In the genomic region with DNA sequence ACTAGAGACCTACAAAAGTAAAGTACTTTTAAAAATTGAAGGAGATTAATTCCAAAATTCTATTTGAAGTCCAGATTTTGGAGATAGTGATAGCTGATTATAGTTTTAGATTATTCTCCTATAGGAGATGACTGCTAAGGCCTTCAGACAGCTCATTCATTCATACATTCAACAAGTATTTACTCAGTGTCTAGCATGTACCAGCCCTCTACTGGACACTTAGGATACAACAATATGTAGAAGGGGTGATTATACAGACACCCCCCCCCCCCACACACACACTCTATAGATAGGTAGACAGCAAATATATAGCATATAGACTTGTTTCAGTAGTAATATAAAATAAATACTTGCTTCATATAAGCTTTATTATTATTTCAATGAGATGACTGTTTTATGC, we compare ENCODE assay signal across 8 cellular contexts.
A peak's percentile ranks its signal among the peaks of the same experiment; 100 is the strongest.
DNase-seq lines count a peak whose midpoint lies in the region; ATAC-seq, FAIRE-seq and TF ChIP-seq lines count a peak whose summit lies in the region.

No MANE protein-coding gene starts in this region.

- no peaks in the 10 kb centered on the region for H3K4me1 Mint-ChIP-seq in T-helper 17 cell

- DNase-seq in cardiac muscle cell (ENCODE audit: low read depth in 1 of 2, low spot score in 1 of 2), result peak; percentile 3 to 12
- DNase-seq in Right ventricle myocardium superior, result no peak
- DNase-seq in T-helper 17 cell, result no peak
- peak; percentile 10 for DNase-seq in mesendoderm
- no peak for DNase-seq in pancreas
- DNase-seq in NCI-H748 (lab: John Stamatoyannopoulos, UW; ENCODE audit: unreplicated experiment), result no peak

- H3K36me3 Mint-ChIP-seq in T-helper 17 cell (ENCODE audit: low read depth), result no peaks in the 10 kb centered on the region

- H3K23ac ChIP-seq in mesendoderm (ENCODE audit: low read length), result no peak overlapping the region

- no peak overlapping the region for H3K56ac ChIP-seq in mesendoderm (ENCODE audit: low read length)

- H3K27me3 ChIP-seq in cardiac muscle cell (no peaks in the 10 kb centered on the region), mesendoderm (ENCODE audit: insufficient read depth, low read length, poor library complexity) (no peaks in the 10 kb centered on the region), pancreas (no peaks in the 10 kb centered on the region)

- H3K4me3 ChIP-seq in cardiac muscle cell (no peak overlapping the region), mesendoderm (ENCODE audit: low read length) (no peak overlapping the region), pancreas (no peak overlapping the region)

- no peak overlapping the region for H2BK5ac ChIP-seq in mesendoderm (ENCODE audit: low read length)

- H4K5ac ChIP-seq in mesendoderm (ENCODE audit: low read length), result no peak overlapping the region

- ATAC-seq in Right ventricle myocardium superior (ENCODE audit: poor library complexity) (no peak), HG02852 (IDR thresholded peaks at IDR 0.05; ENCODE audit: unreplicated experiment) (peak; percentile 71), T-helper 17 cell (peak; percentile 55), HG03469 (IDR thresholded peaks at IDR 0.05; ENCODE audit: unreplicated experiment) (no peak), pancreas (no peak)

- no peak overlapping the region for H4K8ac ChIP-seq in mesendoderm (ENCODE audit: low read depth, low read length)

- no peaks in the 10 kb centered on the region for H3K36me3 ChIP-seq in cardiac muscle cell
- H3K36me3 ChIP-seq in mesendoderm (ENCODE audit: control insufficient read depth, insufficient read depth, low read length), result no peaks in the 10 kb centered on the region
- no peaks in the 10 kb centered on the region for H3K36me3 ChIP-seq in pancreas

- no peaks in the 10 kb centered on the region for H3K79me1 ChIP-seq in mesendoderm (ENCODE audit: low read length)

- no peak overlapping the region for H3K18ac ChIP-seq in mesendoderm (ENCODE audit: low read length)

- no peak overlapping the region for H3K4ac ChIP-seq in mesendoderm (ENCODE audit: low read depth, low read length)

- no peaks in the 10 kb centered on the region for H3K9me3 ChIP-seq in cardiac muscle cell (ENCODE audit: low read depth)
- no peaks in the 10 kb centered on the region for H3K9me3 ChIP-seq in T-helper 17 cell (ENCODE audit: control insufficient read depth, low read length, poor library complexity, severe bottlenecking)
- no peaks in the 10 kb centered on the region for H3K9me3 ChIP-seq in pancreas

- H2BK120ac ChIP-seq in mesendoderm (ENCODE audit: low read depth, low read length), result no peak overlapping the region

- peak; percentile 18 for TF ChIP-seq CTCF in cardiac muscle cell (IDR thresholded peaks at IDR 0.05; ENCODE audit: low read depth, low read length)
- TF ChIP-seq CTCF in pancreas (IDR thresholded peaks at IDR 0.05), result no peak

- intact Hi-C loops in Right ventricle myocardium superior (cut with DNase I) (no loop called here), pancreas (cut with DNase I) (no loop called here)

- H2BK15ac ChIP-seq in mesendoderm (replicated peaks; ENCODE audit: low read depth), result no peak overlapping the region

- no peak overlapping the region for H3K4me3 Mint-ChIP-seq in T-helper 17 cell

- H3K4me2 ChIP-seq in mesendoderm (ENCODE audit: low read length), result no peak overlapping the region

- no peak overlapping the region for H3K9ac ChIP-seq in mesendoderm (ENCODE audit: low read length)

- H3K27ac ChIP-seq in cardiac muscle cell (no peak overlapping the region), mesendoderm (ENCODE audit: low read depth, low read length) (no peak overlapping the region), pancreas (no peak overlapping the region)

- H3K27ac Mint-ChIP-seq in T-helper 17 cell, result no peak overlapping the region

- H3K4me1 ChIP-seq in cardiac muscle cell (ENCODE audit: low read depth) (no peaks in the 10 kb centered on the region), mesendoderm (ENCODE audit: control insufficient read depth, low read depth, low read length) (no peaks in the 10 kb centered on the region), pancreas (no peaks in the 10 kb centered on the region)

- H3K79me2 ChIP-seq in mesendoderm (ENCODE audit: control insufficient read depth, insufficient read depth, low read length), result no peaks in the 10 kb centered on the region

- H2AK5ac ChIP-seq in mesendoderm (ENCODE audit: low read length), result no peak overlapping the region

- H3K27me3 Mint-ChIP-seq in T-helper 17 cell, result no peaks in the 10 kb centered on the region

- no peak for FAIRE-seq in pancreas (lab: Jason Lieb, UNC)

Comparison
In these comparisons a context has a peak if more than half of its experiments do, and no peak if none do; other contexts are left out.
1. DNase-seq: peak in cardiac muscle cell (2 of 2) and mesendoderm (single experiment); none in Right ventricle myocardium superior (single experiment), T-helper 17 cell (0 of 3), pancreas (0 of 6) and NCI-H748 (single experiment).
2. ATAC-seq: peak in HG02852 (single experiment) and T-helper 17 cell (single experiment); none in Right ventricle myocardium superior (single experiment), HG03469 (single experiment) and pancreas (0 of 4).